11 cellular contexts compared by ENCODE assay signal in genomic region chr1:234770924-234771540, GRCh38.
A peak's percentile ranks its signal among the peaks of the same experiment; 100 is the strongest.
DNase-seq lines count a peak whose midpoint lies in the region; ATAC-seq and TF ChIP-seq lines count a peak whose summit lies in the region.
"Had no signal": no experiment of that assay in that cellular context is flagged by ENCODE, and none has a peak within 500 bp of the region (broad histone marks: within the 10 kb centered on the region; RNA-seq: fewer than 3 reads in every experiment).

No MANE protein-coding gene starts in this region.

- peaks cover 0 to 2% (median 0%) of the 10 kb centered on the region in 5 donors for H3K9me3 Mint-ChIP-seq in CD8-positive, alpha-beta memory T cell
- peaks cover 3% of the 10 kb centered on the region for H3K9me3 Mint-ChIP-seq in chondrocyte (ENCODE audit: low read depth)

- no peak overlapping the region for H4K12ac ChIP-seq in trophoblast cell (ENCODE audit: low read depth, low read length)

- H3K4ac ChIP-seq in trophoblast cell (ENCODE audit: low read depth, low read length): peak overlapping the region; percentile 66

- CTCF ChIA-PET in CD8-positive, alpha-beta memory T cell (lab: Charles Lee): interaction anchor here (0.9 to 2.3 kb wide), 2 partner anchors 12 to 159 kb away, joined by 3 to 7 read pairs; no protein-coding TSS in a partner anchor
- CTCF ChIA-PET in PC-3 (lab: Charles Lee): no interaction called here

- no peak overlapping the region for H2AFZ ChIP-seq in PC-3 (ENCODE audit: low read length)
- H2AFZ ChIP-seq in trophoblast cell (ENCODE audit: insufficient read depth, low read length, poor library complexity): no peak overlapping the region

- H3K79me2 ChIP-seq in PC-3 (ENCODE audit: low read length): no peaks in the 10 kb centered on the region
- peaks cover 2% of the 10 kb centered on the region for H3K79me2 ChIP-seq in trophoblast cell (ENCODE audit: control insufficient read depth, insufficient read depth, low read length, poor library complexity)

- DNase-seq in CD8-positive, alpha-beta memory T cell: no peak
- DNase-seq in PC-3 (no peak), chondrocyte (ENCODE audit: low spot score) (no peak), trophoblast cell (no peak)
- DNase-seq: NCI-H1105 treated with DMSO at 0.1 percent for 48 hours, NCI-H774, upper lobe of left lung had no signal

- no peak overlapping the region for H3K23ac ChIP-seq in trophoblast cell (ENCODE audit: low read length)

- H3K9ac ChIP-seq in PC-3 (ENCODE audit: low read length): no peak overlapping the region
- no peak overlapping the region for H3K9ac ChIP-seq in trophoblast cell (ENCODE audit: low read length)

- peaks cover 56 to 67% (median 62%) of the 10 kb centered on the region in 3 donors for H3K4me1 Mint-ChIP-seq in CD8-positive, alpha-beta memory T cell
- H3K4me1 Mint-ChIP-seq in chondrocyte (ENCODE audit: low read depth): peaks cover 37% of the 10 kb centered on the region

- no peaks in the 10 kb centered on the region for H4K20me1 ChIP-seq in PC-3 (ENCODE audit: low read length)

- no peaks in the 10 kb centered on the region for H3K9me3 ChIP-seq in CD8-positive, alpha-beta memory T cell (ENCODE audit: low read length)
- H3K9me3 ChIP-seq in PC-3 (ENCODE audit: low read length) (no peaks in the 10 kb centered on the region), trophoblast cell (ENCODE audit: insufficient read depth, low read depth, low read length) (no peaks in the 10 kb centered on the region)
- H3K9me3 ChIP-seq: ovary, upper lobe of left lung had no signal

- POLR2A ChIA-PET in CD8-positive, alpha-beta memory T cell (lab: Charles Lee): interaction anchor here (1.1 to 3.0 kb wide), 4 partner anchors 13 to 161 kb away, joined by 3 to 33 read pairs (median 18); partner anchors contain the start of gene IRF2BP2
- POLR2A ChIA-PET in PC-3 (lab: Charles Lee; ENCODE audit: unreplicated experiment): interaction anchor here (0.6 to 0.7 kb wide), 2 partner anchors 736 to 1624 kb away, joined by 4 to 5 read pairs; no protein-coding TSS in a partner anchor

- H3F3A ChIP-seq in PC-3 (ENCODE audit: low read length, unreplicated experiment): no peaks in the 10 kb centered on the region

- peaks cover 54% of the 10 kb centered on the region for H3K4me1 ChIP-seq in CD8-positive, alpha-beta memory T cell (ENCODE audit: insufficient read depth, low read length)
- H3K4me1 ChIP-seq in PC-3 (ENCODE audit: insufficient read depth, low read length) (peaks cover 15% of the 10 kb centered on the region), trophoblast cell (ENCODE audit: control insufficient read depth in 1 of 2, insufficient read depth in 2 of 2, low read length in 2 of 2) (peaks cover 23 to 42% of the 10 kb centered on the region in 2 experiments)

- peak overlapping the region; percentile 74 for H3K14ac ChIP-seq in trophoblast cell (ENCODE audit: low read length)

- H3K27ac ChIP-seq in CD8-positive, alpha-beta memory T cell (ENCODE audit: low read depth, low read length): no peak overlapping the region
- H3K27ac ChIP-seq in PC-3 (ENCODE audit: low read length): peak overlapping the region; percentile 93; the same call in 1 of the 2 replicates
- peak overlapping the region; percentile 95 for H3K27ac ChIP-seq in trophoblast cell (ENCODE audit: low read depth, low read length)
- H3K27ac ChIP-seq: ovary had no signal

- no peak for TF ChIP-seq CTCF in PC-3 (conservative IDR thresholded peaks at IDR 0.05; ENCODE audit: low read depth, low read length)
- TF ChIP-seq CTCF in chondrocyte (IDR thresholded peaks at IDR 0.05): no peak

- peak overlapping the region; percentile 57 for H2AK5ac ChIP-seq in trophoblast cell (ENCODE audit: low read length)

- H3K4me3 Mint-ChIP-seq in CD8-positive, alpha-beta memory T cell: peak overlapping the region in 4 of 7 donors; percentile 17 to 60 (median 36)
- no peak overlapping the region for H3K4me3 Mint-ChIP-seq in chondrocyte (ENCODE audit: unreplicated experiment)

- no CpG with 5 or more reads among the region's 9 CpGs for WGBS in trophoblast cell (ENCODE audit: extremely low coverage, insufficient coverage, insufficient read length)

- H3K36me3 Mint-ChIP-seq in CD8-positive, alpha-beta memory T cell: peaks cover 0 to 6% (median 3%) of the 10 kb centered on the region in 3 donors
- peaks cover 2% of the 10 kb centered on the region for H3K36me3 Mint-ChIP-seq in chondrocyte (ENCODE audit: low read depth)

- H3K4me2 ChIP-seq in PC-3 (ENCODE audit: low read length): 0 out of 2 replicates have a peak overlapping the region, but pooled peaks have one; percentile 67
- H3K4me2 ChIP-seq in trophoblast cell (ENCODE audit: low read length): no peak overlapping the region

- intact Hi-C loops in PC-3 (cut with micrococcal nuclease): no loop called here

- no peak overlapping the region for H3K4me3 ChIP-seq in CD8-positive, alpha-beta memory T cell (ENCODE audit: low read length)
- H3K4me3 ChIP-seq in PC-3 (ENCODE audit: low read length) (no peak overlapping the region), trophoblast cell (ENCODE audit: low read depth, low read length) (no peak overlapping the region)
- H3K4me3 ChIP-seq: ovary, upper lobe of left lung had no signal

- H3K27me3 Mint-ChIP-seq in CD8-positive, alpha-beta memory T cell: no peaks in the 10 kb centered on the region
- no peaks in the 10 kb centered on the region for H3K27me3 Mint-ChIP-seq in chondrocyte (ENCODE audit: low read depth)

- no peak for ATAC-seq in PC-3
- no peak for ATAC-seq in HG03342 (IDR thresholded peaks at IDR 0.05; ENCODE audit: unreplicated experiment)
- no peak for ATAC-seq in HG02884 (IDR thresholded peaks at IDR 0.05; ENCODE audit: unreplicated experiment)
- ATAC-seq in GM19455 (IDR thresholded peaks at IDR 0.05; ENCODE audit: unreplicated experiment): no peak

- peak overlapping the region; percentile 53 for H4K8ac ChIP-seq in trophoblast cell (ENCODE audit: low read depth, low read length)

- peak overlapping the region; percentile 89 for H4K91ac ChIP-seq in trophoblast cell (ENCODE audit: low read depth, low read length)

- no peaks in the 10 kb centered on the region for H3K9me2 ChIP-seq in PC-3 (replicated peaks; ENCODE audit: low read length)

- peak overlapping the region; percentile 87 for H2BK12ac ChIP-seq in trophoblast cell (ENCODE audit: low read length)

- H3K27me3 ChIP-seq in CD8-positive, alpha-beta memory T cell (ENCODE audit: insufficient read depth, low read length, poor library complexity, severe bottlenecking): no peaks in the 10 kb centered on the region
- H3K27me3 ChIP-seq in PC-3 (ENCODE audit: low read length) (no peaks in the 10 kb centered on the region), trophoblast cell (ENCODE audit: insufficient read depth, low read length) (no peaks in the 10 kb centered on the region)
- H3K27me3 ChIP-seq: ovary, upper lobe of left lung had no signal

- peak overlapping the region; percentile 92 for H2BK120ac ChIP-seq in trophoblast cell (ENCODE audit: insufficient read depth, low read length, poor library complexity)

- H3K36me3 ChIP-seq in CD8-positive, alpha-beta memory T cell (ENCODE audit: insufficient read depth, low read length): no peaks in the 10 kb centered on the region
- H3K36me3 ChIP-seq in PC-3 (ENCODE audit: low read depth, low read length): no peaks in the 10 kb centered on the region
- no peaks in the 10 kb centered on the region for H3K36me3 ChIP-seq in trophoblast cell (ENCODE audit: control insufficient read depth in 1 of 2, insufficient read depth in 2 of 2, low read length in 2 of 2)
- H3K36me3 ChIP-seq: ovary, upper lobe of left lung had no signal

- H3K79me1 ChIP-seq in trophoblast cell (ENCODE audit: low read length): peaks cover 27% of the 10 kb centered on the region

- BruUV-seq in PC-3 (replicated peaks; lab: Mats Ljungman, UMichigan): no TSS peak

- peak overlapping the region; percentile 91 to 99 (median 95) for H3K27ac Mint-ChIP-seq in CD8-positive, alpha-beta memory T cell
- H3K27ac Mint-ChIP-seq in chondrocyte (ENCODE audit: unreplicated experiment): peak overlapping the region; percentile 94

- H2BK5ac ChIP-seq in trophoblast cell (ENCODE audit: low read depth, low read length, poor library complexity): peak overlapping the region; percentile 93

- H3K18ac ChIP-seq in trophoblast cell (ENCODE audit: low read length): peak overlapping the region; percentile 62
